In the genomic region with DNA sequence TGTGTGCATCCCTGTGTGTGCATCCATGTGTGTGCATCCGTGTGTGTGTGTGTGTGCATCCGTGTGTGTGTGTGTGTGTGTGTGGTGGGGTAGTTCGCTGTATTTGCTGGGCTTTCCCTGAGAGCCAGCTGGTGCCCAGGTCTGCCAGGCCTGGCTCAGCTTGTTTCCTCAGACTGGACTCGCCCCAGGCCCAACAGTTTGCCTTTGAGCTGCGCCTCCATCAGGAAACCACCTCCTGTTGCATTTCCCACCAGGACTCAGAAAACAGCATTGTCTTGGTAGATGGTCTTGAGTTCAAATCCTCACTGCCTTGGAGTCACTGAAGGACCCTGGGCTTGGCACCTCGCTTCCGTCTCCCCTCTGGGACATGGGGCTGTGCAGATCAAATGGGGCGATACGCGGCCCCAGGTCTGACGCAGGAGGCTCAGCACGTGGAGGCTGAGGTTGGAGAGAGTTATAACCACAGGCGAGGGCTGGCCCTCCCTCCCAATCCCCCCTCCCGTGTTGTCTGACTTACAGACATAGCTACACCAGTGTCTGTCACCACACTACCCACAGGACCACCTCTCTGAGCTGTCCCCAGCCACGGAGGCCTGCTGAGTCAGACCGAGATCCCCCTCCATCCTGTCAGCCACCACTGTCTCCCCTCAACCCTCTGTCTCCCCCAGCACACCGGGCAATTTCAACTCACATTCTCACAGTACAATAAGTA, we compare ENCODE assay signal across 1 cellular context.
TF ChIP-seq lines count a peak whose summit lies in the region.

No MANE protein-coding gene starts in this region.

TF ChIP-seq in GM12878, 131 proteins besides CTCF, POLR2A, EP300 and RAD21 (continued from another document):
- TF ChIP-seq ZNF687 (IDR thresholded peaks at IDR 0.05) (peak; percentile 66; the same call in 1 of the 2 replicates), EGR1 (IDR thresholded peaks at IDR 0.05; ENCODE audit: borderline replicate concordance in 1 of 2, low read depth in 2 of 2, low read length in 2 of 2) (no peak; a peak in 1 of 3 replicates), ZNF622 (IDR thresholded peaks at IDR 0.05) (no peak), SUZ12 (IDR thresholded peaks at IDR 0.05; ENCODE audit: unreplicated experiment) (no peak), ZBTB33 (IDR thresholded peaks at IDR 0.05) (no peak), SMC3 (IDR thresholded peaks at IDR 0.05; ENCODE audit: borderline replicate concordance, low read length) (no peak), KAT2A (conservative IDR thresholded peaks at IDR 0.05; ENCODE audit: control insufficient read depth, low read depth, low read length) (no peak), ZNF207 (IDR thresholded peaks at IDR 0.05; ENCODE audit: borderline replicate concordance) (no peak), POU2F2 (IDR thresholded peaks at IDR 0.05; ENCODE audit: borderline replicate concordance, low read depth, low read length) (peak; percentile 84; the same call in 1 of the 3 replicates), E2F8 (IDR thresholded peaks at IDR 0.05; ENCODE audit: low read depth, partially characterized antibody) (no peak), NR2C1 (IDR thresholded peaks at IDR 0.05) (no peak), E2F4 (IDR thresholded peaks at IDR 0.05; ENCODE audit: low read depth, low read length) (no peak), RAD51 (IDR thresholded peaks at IDR 0.05) (peak; percentile 52; the same call in 1 of the 2 replicates), RBBP5 (conservative IDR thresholded peaks at IDR 0.05) (no peak), HDGF (IDR thresholded peaks at IDR 0.05) (0 out of 2 replicates have a peak, but pooled peaks have one; percentile 56), ZNF384 (IDR thresholded peaks at IDR 0.05; ENCODE audit: borderline replicate concordance, low read depth, low read length) (no peak), DPF2 (IDR thresholded peaks at IDR 0.05) (peak; percentile 92), NKRF (conservative IDR thresholded peaks at IDR 0.05) (no peak)
- TF ChIP-seq, protein P1, sequence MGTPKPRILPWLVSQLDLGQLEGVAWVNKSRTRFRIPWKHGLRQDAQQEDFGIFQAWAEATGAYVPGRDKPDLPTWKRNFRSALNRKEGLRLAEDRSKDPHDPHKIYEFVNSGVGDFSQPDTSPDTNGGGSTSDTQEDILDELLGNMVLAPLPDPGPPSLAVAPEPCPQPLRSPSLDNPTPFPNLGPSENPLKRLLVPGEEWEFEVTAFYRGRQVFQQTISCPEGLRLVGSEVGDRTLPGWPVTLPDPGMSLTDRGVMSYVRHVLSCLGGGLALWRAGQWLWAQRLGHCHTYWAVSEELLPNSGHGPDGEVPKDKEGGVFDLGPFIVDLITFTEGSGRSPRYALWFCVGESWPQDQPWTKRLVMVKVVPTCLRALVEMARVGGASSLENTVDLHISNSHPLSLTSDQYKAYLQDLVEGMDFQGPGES (IDR thresholded peaks at IDR 0.05): no peak
